In genomic region chr2:36074008-36074407, GRCh38 we compare ENCODE assay signal across 32 cellular contexts.
A peak's percentile ranks its signal among the peaks of the same experiment; 100 is the strongest.
DNase-seq lines count a peak whose midpoint lies in the region; ATAC-seq, FAIRE-seq and TF ChIP-seq lines count a peak whose summit lies in the region.
"Had no signal": no experiment of that assay in that cellular context is flagged by ENCODE, and none has a peak within 500 bp of the region (broad histone marks: within the 10 kb centered on the region; RNA-seq: fewer than 3 reads in every experiment).

No MANE protein-coding gene starts in this region.

- in situ Hi-C loops in HepG2 (cut with HindIII; ENCODE audit: extremely low pct_ligation_motif_present, low pct_unique_long_range_greater_than_20kb) (no loop called here), K562 (cut with MboI) (no loop called here)

- FAIRE-seq in HepG2 (lab: Jason Lieb, UNC), result no peak
- no peak for FAIRE-seq in A549 (lab: Jason Lieb, UNC)
- no peak for FAIRE-seq in K562 (lab: Jason Lieb, UNC)
- no peak for FAIRE-seq in HTR-8/SVneo (lab: Jason Lieb, UNC)
- FAIRE-seq: A204.1, D721Med had no signal

- DNase-seq in HepG2 (ENCODE audit: low spot score) (no peak), right lobe of liver (no peak), A549 (ENCODE audit: low read depth in 1 of 2, low spot score in 1 of 2) (no peak), K562 (ENCODE audit: extremely low read depth in 1 of 4, low spot score in 3 of 4) (no peak), HTR-8/SVneo (ENCODE audit: insufficient read length, low spot score) (no peak)
- DNase-seq: 8988T; ACHN; AML-193; BE2C; C1 segment of cervical spinal cord; Caco-2; Calu3; CD4-positive, alpha-beta memory T cell; CD4-positive, alpha-beta T cell; CD4-positive, CD25-positive, alpha-beta regulatory T cell; CD8-positive, alpha-beta memory T cell; CD8-positive, alpha-beta T cell; COR-L47; DMS 273 treated with DMSO at 0.1 percent for 48 hours; DMS153; DMS53; DMS79; DMS79 treated with DMSO at 0.1 percent for 48 hours; DND-41; EL had no signal

- TF ChIP-seq EP300 in HepG2 (IDR thresholded peaks at IDR 0.05; ENCODE audit: low read depth in 2 of 2, low read length in 2 of 2) (no peak), HepG2 (CRISPR knock-in tag; IDR thresholded peaks at IDR 0.05; ENCODE audit: borderline replicate concordance) (no peak), A549 (IDR thresholded peaks at IDR 0.05) (no peak), K562 (IDR thresholded peaks at IDR 0.05; ENCODE audit: low read length) (no peak)

- no peaks in the 10 kb centered on the region for H3K4me1 ChIP-seq in HepG2 (ENCODE audit: insufficient read depth, low read length)
- H3K4me1 ChIP-seq in right lobe of liver, result no peaks in the 10 kb centered on the region
- no peaks in the 10 kb centered on the region for H3K4me1 ChIP-seq in A549
- H3K4me1 ChIP-seq in K562 (replicated peaks in 1 of 2; ENCODE audit: control insufficient read depth in 2 of 2, insufficient read depth in 2 of 2, low read length in 2 of 2), result no peaks in the 10 kb centered on the region
- H3K4me1 ChIP-seq: BE2C; BLaER1; BLaER1 treated with 17β-estradiol and CSF1 and Interleukin-3, amounts not matched to agents 10 nM and 100 nM; Caco-2 had no signal

- H3K4me3 ChIP-seq in HepG2 (replicated peaks in 1 of 3; ENCODE audit: insufficient read depth in 1 of 3, low read depth in 2 of 3, low read length in 3 of 3), result no peak overlapping the region
- H3K4me3 ChIP-seq in right lobe of liver, result no peak overlapping the region
- H3K4me3 ChIP-seq in A549, result no peak overlapping the region
- H3K4me3 ChIP-seq in K562, result no peak overlapping the region
- H3K4me3 ChIP-seq: BLaER1; BLaER1 treated with 17β-estradiol and CSF1 and Interleukin-3, amounts not matched to agents 10 nM and 100 nM had no signal

- TF ChIP-seq POLR2A in HepG2 (IDR thresholded peaks at IDR 0.05; ENCODE audit: insufficient read depth in 1 of 2, low read depth in 2 of 2, low read length in 2 of 2), result no peak
- no peak for TF ChIP-seq POLR2A in right lobe of liver (IDR thresholded peaks at IDR 0.05)
- no peak for TF ChIP-seq POLR2A in A549 (IDR thresholded peaks at IDR 0.05; ENCODE audit: low read length)
- TF ChIP-seq POLR2A in K562 (conservative IDR thresholded peaks at IDR 0.05), result no peak

- POLR2A ChIA-PET in HepG2 (lab: Yijun Ruan, JAX), result no interaction called here
- POLR2A ChIA-PET in A549 (lab: Yijun Ruan, JAX), result no interaction called here
- POLR2A ChIA-PET in K562 (lab: Yijun Ruan, JAX), result no interaction called here

- intact Hi-C loops in HepG2 (cut with micrococcal nuclease; ENCODE audit: unreplicated experiment), result no loop called here
- intact Hi-C loops in right lobe of liver (cut with DNase I), result no loop called here
- intact Hi-C loops in K562 (cut with micrococcal nuclease), result no loop called here

- ATAC-seq in HepG2 (no peak), right lobe of liver (no peak), A549 (no peak), K562 (no peak), HG02678 (IDR thresholded peaks at IDR 0.05; ENCODE audit: unreplicated experiment) (no peak)
- ATAC-seq: CD8-positive, alpha-beta T cell had no signal

- 0% methylated on average over 1 of the region's 1 CpG for WGBS in HepG2 (ENCODE audit: low lambda C conversion rate)
- 0% methylated on average over 1 of the region's 1 CpG for WGBS in right lobe of liver (ENCODE audit: insufficient coverage, low coverage, low lambda C conversion rate, missing lambda C conversion rate)
- WGBS in A549 (ENCODE audit: missing lambda C conversion rate), result 0% methylated on average over 1 of the region's 1 CpG
- WGBS in K562 (ENCODE audit: insufficient coverage, low coverage, missing lambda C conversion rate), result 0% methylated on average over 1 of the region's 1 CpG

- H3K4me2 ChIP-seq in HepG2 (ENCODE audit: low read depth, low read length), result no peak overlapping the region
- no peak overlapping the region for H3K4me2 ChIP-seq in A549
- no peak overlapping the region for H3K4me2 ChIP-seq in K562 (ENCODE audit: insufficient read depth, low read length)
- H3K4me2 ChIP-seq: BLaER1; BLaER1 treated with 17β-estradiol and CSF1 and Interleukin-3, amounts not matched to agents 10 nM and 100 nM had no signal

- H3K9me3 ChIP-seq in HepG2 (ENCODE audit: low read length) (no peaks in the 10 kb centered on the region), right lobe of liver (no peaks in the 10 kb centered on the region), A549 (peaks cover 2% of the 10 kb centered on the region; the same call in 1 of the 3 replicates), K562 (replicated peaks; ENCODE audit: control insufficient read depth, insufficient read depth, low read depth, low read length) (0 out of 2 replicates have a peak, but pooled peaks cover 2% of the 10 kb centered on the region)
- H3K9me3 ChIP-seq: BE2C, Caco-2 had no signal

- TF ChIP-seq RAD21 in HepG2 (CRISPR knock-in tag; IDR thresholded peaks at IDR 0.05), result no peak
- no peak for TF ChIP-seq RAD21 in A549 (conservative IDR thresholded peaks at IDR 0.05 in 1 of 2, IDR thresholded peaks at IDR 0.05 in 1 of 2)
- TF ChIP-seq RAD21 in K562 (CRISPR knock-in tag; conservative IDR thresholded peaks at IDR 0.05 in 1 of 2, IDR thresholded peaks at IDR 0.05 in 1 of 2), result no peak

- BruUV-seq in HepG2 (replicated peaks; lab: Mats Ljungman, UMichigan), result no TSS peak
- BruUV-seq in K562 (replicated peaks; lab: Mats Ljungman, UMichigan), result no TSS peak

- H3K9me1 ChIP-seq in K562 (ENCODE audit: control insufficient read depth, insufficient read depth, low read length), result no peaks in the 10 kb centered on the region

- H4K20me1 ChIP-seq in HepG2 (ENCODE audit: insufficient read depth, low read length) (no peaks in the 10 kb centered on the region), K562 (replicated peaks; ENCODE audit: control insufficient read depth, insufficient read depth, low read length) (no peaks in the 10 kb centered on the region)
- H4K20me1 ChIP-seq: BLaER1; BLaER1 treated with 17β-estradiol and CSF1 and Interleukin-3, amounts not matched to agents 10 nM and 100 nM had no signal

- H3K9ac ChIP-seq in HepG2 (ENCODE audit: insufficient read depth, low read depth, low read length), result no peak overlapping the region
- no peak overlapping the region for H3K9ac ChIP-seq in K562 (ENCODE audit: insufficient read depth in 1 of 2, low read depth in 2 of 2, low read length in 2 of 2)
- H3K9ac ChIP-seq: BLaER1; BLaER1 treated with 17β-estradiol and CSF1 and Interleukin-3, amounts not matched to agents 10 nM and 100 nM had no signal

- no peaks in the 10 kb centered on the region for H3K36me3 ChIP-seq in HepG2 (replicated peaks in 1 of 2; ENCODE audit: control insufficient read depth in 1 of 2, insufficient read depth in 2 of 2, low read length in 2 of 2)
- no peaks in the 10 kb centered on the region for H3K36me3 ChIP-seq in right lobe of liver
- H3K36me3 ChIP-seq in K562 (ENCODE audit: control insufficient read depth, insufficient read depth, low read length), result no peaks in the 10 kb centered on the region
- H3K36me3 ChIP-seq: BE2C; BLaER1; BLaER1 treated with 17β-estradiol and CSF1 and Interleukin-3, amounts not matched to agents 10 nM and 100 nM had no signal

- no peaks in the 10 kb centered on the region for H3K79me2 ChIP-seq in HepG2 (ENCODE audit: insufficient read depth, low read length)
- H3K79me2 ChIP-seq in K562 (ENCODE audit: control insufficient read depth, insufficient read depth, low read length), result no peaks in the 10 kb centered on the region

- H2AFZ ChIP-seq in HepG2 (ENCODE audit: low read length), result no peak overlapping the region
- H2AFZ ChIP-seq in K562 (ENCODE audit: low read depth, low read length), result no peak overlapping the region

- CTCF ChIA-PET in HepG2 (lab: Yijun Ruan, JAX; ENCODE audit: low intra/inter-chr PET ratio, low total read pairs) (no interaction called here), A549 (lab: Yijun Ruan, JAX) (no interaction called here), K562 (lab: Yijun Ruan, JAX; ENCODE audit: low intra/inter-chr PET ratio) (no interaction called here)

- H3K27ac ChIP-seq in HepG2 (ENCODE audit: extremely low read length, insufficient read depth, low read length) (no peak overlapping the region), right lobe of liver (no peak overlapping the region), A549 (no peak overlapping the region), K562 (ENCODE audit: extremely low read depth, low read depth, low read length) (no peak overlapping the region)
- H3K27ac ChIP-seq: 22Rv1; BLaER1; BLaER1 treated with 17β-estradiol and CSF1 and Interleukin-3, amounts not matched to agents 10 nM and 100 nM; C4-2B had no signal

- TF ChIP-seq CTCF in HepG2 (CRISPR knock-in tag; IDR thresholded peaks at IDR 0.05), result no peak
- no peak for TF ChIP-seq CTCF in right lobe of liver (IDR thresholded peaks at IDR 0.05)
- no peak for TF ChIP-seq CTCF in A549 (IDR thresholded peaks at IDR 0.05)
- TF ChIP-seq CTCF in K562 (IDR thresholded peaks at IDR 0.05 in 2 of 3, conservative IDR thresholded peaks at IDR 0.05 in 1 of 3; ENCODE audit: insufficient read depth in 2 of 3, low read depth in 1 of 3, low read length in 3 of 3), result no peak

- H3K27me3 ChIP-seq in HepG2 (ENCODE audit: control insufficient read depth in 1 of 2, insufficient read depth in 2 of 2, low read length in 2 of 2), result no peaks in the 10 kb centered on the region
- H3K27me3 ChIP-seq in right lobe of liver, result no peaks in the 10 kb centered on the region
- no peaks in the 10 kb centered on the region for H3K27me3 ChIP-seq in K562 (ENCODE audit: control insufficient read depth in 2 of 2, insufficient read depth in 2 of 2, low read length in 2 of 2)
- H3K27me3 ChIP-seq: BE2C; BLaER1; BLaER1 treated with 17β-estradiol and CSF1 and Interleukin-3, amounts not matched to agents 10 nM and 100 nM had no signal

TF ChIP-seq in HepG2, 621 proteins besides CTCF, POLR2A, EP300 and RAD21:
- 0 out of 2 replicates have a peak, but pooled peaks have one; percentile 22 for TF ChIP-seq MAFF (IDR thresholded peaks at IDR 0.05; ENCODE audit: low read depth, low read length)
- TF ChIP-seq TCF7L2 (IDR thresholded peaks at IDR 0.05; ENCODE audit: low read depth, low read length), result no peak
- TF ChIP-seq MAFK (conservative IDR thresholded peaks at IDR 0.05 in 1 of 2, IDR thresholded peaks at IDR 0.05 in 1 of 2; ENCODE audit: low read length in 2 of 2), result peak; percentile 25 to 66; a peak in 3 of 4 replicates
- no peak for TF ChIP-seq NFATC3 (CRISPR knock-in tag; IDR thresholded peaks at IDR 0.05)
TF ChIP-seq in HepG2: peak in this region for 2.

TF ChIP-seq in A549, 52 proteins besides CTCF, POLR2A, EP300 and RAD21:
- TF ChIP-seq MAFK (IDR thresholded peaks at IDR 0.05; ENCODE audit: partially characterized antibody), result peak; percentile 59
- TF ChIP-seq HEYL (CRISPR knock-in tag; IDR thresholded peaks at IDR 0.05), result no peak

TF ChIP-seq in K562, 482 proteins besides CTCF, POLR2A, EP300 and RAD21 (continues in another document):
- TF ChIP-seq DACH1 (IDR thresholded peaks at IDR 0.05; ENCODE audit: partially characterized antibody) (peak; percentile 31), THAP7 (CRISPR knock-in tag; IDR thresholded peaks at IDR 0.05) (no peak), ZNF316 (IDR thresholded peaks at IDR 0.05) (peak; percentile 17; the same call in 1 of the 2 replicates)

Comparison
In these comparisons a context has a peak if more than half of its experiments do, and no peak if none do; other contexts are left out.
1. Of the 241 proteins assayed by ChIP-seq in both HepG2 and K562: peak only in HepG2: MAFF and MAFK; only in K562: none; in both: none; in neither: 239.